8 cellular contexts compared by ENCODE assay signal in the genomic region with DNA sequence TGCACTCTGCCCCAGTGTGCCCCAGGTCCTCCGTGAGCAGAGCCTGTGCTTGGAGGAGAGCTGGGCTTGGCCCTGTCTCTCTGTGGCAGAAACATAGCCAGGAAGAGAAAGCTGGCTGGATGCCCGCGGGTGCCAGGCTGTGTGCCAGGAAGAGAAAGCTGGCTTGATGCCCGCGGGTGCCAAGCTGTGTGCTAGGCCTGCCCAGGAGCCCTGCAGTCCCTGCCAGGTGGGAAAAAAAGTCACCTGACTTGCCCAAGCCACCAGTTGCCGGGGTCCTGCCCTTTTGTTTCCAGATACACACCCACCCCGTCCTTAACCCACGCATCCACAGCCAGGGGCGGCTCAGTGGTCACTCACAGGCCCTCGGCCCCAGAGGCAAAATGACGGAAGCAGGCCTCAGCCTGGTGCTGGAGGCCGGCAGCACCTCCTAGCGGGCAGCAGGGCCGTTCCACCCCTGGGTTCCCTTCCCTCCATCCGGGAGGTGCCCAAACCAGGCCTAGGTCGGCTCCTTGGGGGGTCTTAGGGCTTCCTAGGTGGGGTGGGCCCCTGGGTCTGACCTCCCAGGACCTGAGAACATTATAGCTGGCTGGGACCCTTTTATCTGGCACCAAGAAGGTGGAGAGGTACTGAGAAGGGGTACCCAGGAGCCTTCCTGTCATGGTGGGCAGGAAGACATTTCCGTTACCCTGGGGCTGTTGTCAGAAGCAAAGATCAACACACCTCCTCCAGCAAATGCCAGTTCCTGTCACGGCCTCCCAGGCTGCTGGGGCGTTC. TPM values are rescaled to one million over a fixed set of nuclear protein-coding genes. Genes with fewer than 3 reads are reported as not detected.
DNase-seq lines count a peak whose midpoint lies in the region; ATAC-seq and TF ChIP-seq lines count a peak whose summit lies in the region.

No MANE protein-coding gene starts in this region.

- peak; percentile 75 for ATAC-seq in central memory CD8-positive, alpha-beta T cell (replicated peaks; ENCODE audit: extremely low read depth, poor library complexity, severe bottlenecking)
- ATAC-seq in upper lobe of left lung (ENCODE audit: low FRiP score in 2 of 2) (peak; percentile 76 to 82), GM21717 (IDR thresholded peaks at IDR 0.05; ENCODE audit: unreplicated experiment) (no peak), HG03457 (IDR thresholded peaks at IDR 0.05; ENCODE audit: unreplicated experiment) (no peak)

- TF ChIP-seq CTCF in Calu3 (IDR thresholded peaks at IDR 0.05; ENCODE audit: unreplicated experiment), result peak; percentile 29
- peak; percentile 51 to 82 (median 72) for TF ChIP-seq CTCF in upper lobe of left lung (IDR thresholded peaks at IDR 0.05)

- BruUV-seq in Calu3 (replicated peaks; lab: Mats Ljungman, UMichigan), result no TSS peak

- CTCF ChIA-PET in Calu3 (lab: Charles Lee), result interaction anchor here (0.5 to 1.5 kb wide), 3 partner anchors 16 to 110 kb away, joined by 3 to 8 read pairs (median 3); partner anchors contain the start of gene UBE2G2

- TF ChIP-seq POLR2A in upper lobe of left lung (IDR thresholded peaks at IDR 0.05), result no peak

- H3K27me3 ChIP-seq in mononuclear cell (ENCODE audit: insufficient read depth, low read length), result no peaks in the 10 kb centered on the region
- H3K27me3 ChIP-seq in upper lobe of left lung, result no peaks in the 10 kb centered on the region

- H3K9me3 Mint-ChIP-seq in Calu3 (ENCODE audit: low read depth, unreplicated experiment), result no peaks in the 10 kb centered on the region
- H3K9me3 Mint-ChIP-seq in central memory CD8-positive, alpha-beta T cell, result no peaks in the 10 kb centered on the region

- WGBS in upper lobe of left lung, 2 donors, result 14 to 21% methylated on average over 9 to 11 of the region's 19 CpGs

- intact Hi-C loops in Calu3 (cut with micrococcal nuclease; ENCODE audit: unreplicated experiment), result no loop called here

- no peaks in the 10 kb centered on the region for H3K36me3 ChIP-seq in upper lobe of left lung

- no peak overlapping the region for H3K4me3 Mint-ChIP-seq in Calu3 (ENCODE audit: low read depth, unreplicated experiment)
- H3K4me3 Mint-ChIP-seq in central memory CD8-positive, alpha-beta T cell, result peak overlapping the region; percentile 73

- peaks cover 9% of the 10 kb centered on the region for H3K36me3 Mint-ChIP-seq in Calu3 (ENCODE audit: insufficient read depth, unreplicated experiment)
- H3K36me3 Mint-ChIP-seq in central memory CD8-positive, alpha-beta T cell (ENCODE audit: insufficient read depth), result peaks cover 40% of the 10 kb centered on the region

- H3K4me1 ChIP-seq in mononuclear cell (ENCODE audit: insufficient read depth, low read length) (peaks cover 99% of the 10 kb centered on the region), upper lobe of left lung (peaks cover 38 to 66% (median 59%) of the 10 kb centered on the region in 4 donors)

- H3K9me3 ChIP-seq in mononuclear cell (ENCODE audit: low read depth, low read length) (no peaks in the 10 kb centered on the region), upper lobe of left lung (no peaks in the 10 kb centered on the region)

- H3K27ac ChIP-seq in upper lobe of left lung, result peak overlapping the region; percentile 71 to 85 (median 83)

- H3K4me3 ChIP-seq in mononuclear cell (ENCODE audit: low read length), result peak overlapping the region; percentile 14
- H3K4me3 ChIP-seq in upper lobe of left lung, result peak overlapping the region in 2 of 4 donors; percentile 13 to 20

- no peak for TF ChIP-seq EP300 in upper lobe of left lung (IDR thresholded peaks at IDR 0.05)

- DNase-seq in Calu3 (peak; percentile 84), LHCN-M2 (ENCODE audit: low read depth) (peak; percentile 44), UCSD-AML1 (lab: John Stamatoyannopoulos, UW; ENCODE audit: unreplicated experiment) (peak; percentile 32), upper lobe of left lung (peak; percentile 81 to 91)
- DNase-seq in central memory CD8-positive, alpha-beta T cell (ENCODE audit: low spot score in 2 of 2), result peak; percentile 38 to 59

- H3K27me3 Mint-ChIP-seq in Calu3 (ENCODE audit: unreplicated experiment), result peaks cover 24% of the 10 kb centered on the region
- H3K27me3 Mint-ChIP-seq in central memory CD8-positive, alpha-beta T cell, result no peaks in the 10 kb centered on the region

- H3K4me1 Mint-ChIP-seq in Calu3 (ENCODE audit: low read depth, unreplicated experiment), result peaks cover 17% of the 10 kb centered on the region
- peaks cover 70% of the 10 kb centered on the region for H3K4me1 Mint-ChIP-seq in central memory CD8-positive, alpha-beta T cell

- H3K27ac Mint-ChIP-seq in Calu3 (ENCODE audit: unreplicated experiment), result peak overlapping the region; percentile 13
- H3K27ac Mint-ChIP-seq in central memory CD8-positive, alpha-beta T cell (ENCODE audit: low read depth), result peak overlapping the region; percentile 90

RNA-seq across cellular contexts. Expression of gene ITGB2, which starts 9.1 kb away (rescaled TPM):
- total RNA-seq in Calu3 (2022), result 0.42 and 0.47 TPM in 2 replicates
- total RNA-seq in LHCN-M2 (2014; rRNA removed), result 3.7 and 3.8 TPM in 2 replicates
- polyA plus RNA-seq in LHCN-M2 (2012), result 25.3 TPM
- 761 TPM for total RNA-seq in mononuclear cell
- 100 to 1,000 TPM in 5 of 6 donors, 10 to 100 TPM in 1; 73.1 to 435 (median 149) TPM for total RNA-seq in upper lobe of left lung

RNA-seq across cellular contexts. Expression of gene SLX9, which starts 28.3 kb away (rescaled TPM):
- total RNA-seq in Calu3 (2022) (24.6 and 28.6 TPM in 2 replicates), LHCN-M2 (2014; rRNA removed) (21.2 and 24.9 TPM in 2 replicates), mononuclear cell (5.2 TPM), upper lobe of left lung (10 to 100 TPM in 5 of 6 donors, 1 to 10 TPM in 1; 5.5 to 34.6 (median 22.8) TPM)
- polyA plus RNA-seq in LHCN-M2 (2012), result 57.1 TPM

RNA-seq across cellular contexts. Expression of gene PTTG1IP, which starts 38.1 kb away (rescaled TPM):
- 135 and 136 TPM in 2 replicates for total RNA-seq in Calu3 (2022)
- 496 and 531 TPM in 2 replicates for total RNA-seq in LHCN-M2 (2014; rRNA removed)
- 689 TPM for polyA plus RNA-seq in LHCN-M2 (2012)
- total RNA-seq in mononuclear cell, result 71.9 TPM
- total RNA-seq in upper lobe of left lung, result 100 to 1,000 TPM; 150 to 316 (median 247) TPM

Comparison
In these comparisons a context has a peak if more than half of its experiments do, and no peak if none do; other contexts are left out.
1. DNase-seq: peak in every context shown above with its lines; median percentile 86 in upper lobe of left lung; 84 in Calu3; 48 in central memory CD8-positive, alpha-beta T cell; 44 in LHCN-M2; 32 in UCSD-AML1.
2. ATAC-seq: peak in central memory CD8-positive, alpha-beta T cell (single experiment) and upper lobe of left lung (2 of 2); none in GM21717 (single experiment) and HG03457 (single experiment).
3. RNA of gene ITGB2, which starts 9.1 kb away (total RNA-seq): 761 TPM in mononuclear cell (single experiment) and 73.1 to 435 TPM in upper lobe of left lung; 3.7 to 3.8 TPM in LHCN-M2 and 0.42 to 0.47 TPM in Calu3; every median in the first group is over 10 times any median in the second.